ENCODE assay signal across 1 cellular context in the genomic region with DNA sequence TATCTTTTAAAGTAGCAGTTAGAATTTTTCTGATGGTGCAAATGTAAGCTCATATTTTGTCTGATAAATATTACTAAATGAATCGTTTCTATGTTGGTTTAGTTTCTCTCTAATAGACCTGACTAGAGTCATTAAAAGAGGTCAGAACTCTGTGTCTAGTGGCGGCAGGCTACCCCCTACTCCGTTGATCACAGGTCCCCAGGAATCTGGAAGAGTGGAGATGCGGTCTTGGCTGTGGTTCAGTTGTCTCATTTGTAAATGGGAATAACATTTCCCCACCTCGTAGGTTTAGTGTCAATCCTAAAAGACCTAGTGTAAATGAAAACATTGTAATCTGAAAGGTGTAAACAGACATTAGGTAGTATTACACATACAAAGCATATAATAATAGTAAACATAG.
TF ChIP-seq lines count a peak whose summit lies in the region.

No MANE protein-coding gene starts in this region.

TF ChIP-seq in endothelial cell of umbilical vein, 7 proteins besides CTCF, POLR2A, EP300 and RAD21:
- TF ChIP-seq EZH2 (IDR thresholded peaks at IDR 0.05; ENCODE audit: borderline replicate concordance, low read depth, low read length, severe bottlenecking): no peak
- no peak for TF ChIP-seq JUN (IDR thresholded peaks at IDR 0.05; ENCODE audit: borderline replicate concordance, insufficient read depth, insufficient read length, low read depth)
- TF ChIP-seq, protein P1, sequence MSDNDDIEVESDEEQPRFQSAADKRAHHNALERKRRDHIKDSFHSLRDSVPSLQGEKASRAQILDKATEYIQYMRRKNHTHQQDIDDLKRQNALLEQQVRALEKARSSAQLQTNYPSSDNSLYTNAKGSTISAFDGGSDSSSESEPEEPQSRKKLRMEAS (IDR thresholded peaks at IDR 0.05; ENCODE audit: insufficient read depth, insufficient read length): no peak
- no peak for TF ChIP-seq FOS (IDR thresholded peaks at IDR 0.05; ENCODE audit: borderline replicate concordance, insufficient read depth, low read length)
- no peak for TF ChIP-seq MYC (IDR thresholded peaks at IDR 0.05; ENCODE audit: low read depth, low read length)
- no peak for TF ChIP-seq GATA2 (IDR thresholded peaks at IDR 0.05; ENCODE audit: insufficient read depth, insufficient read length, low read depth, low read length)
- no peak for TF ChIP-seq POLR2AphosphoS5 (IDR thresholded peaks at IDR 0.05; ENCODE audit: insufficient read depth, low read depth, low read length)
TF ChIP-seq in endothelial cell of umbilical vein: peak in this region for 0.
